In the genomic region with DNA sequence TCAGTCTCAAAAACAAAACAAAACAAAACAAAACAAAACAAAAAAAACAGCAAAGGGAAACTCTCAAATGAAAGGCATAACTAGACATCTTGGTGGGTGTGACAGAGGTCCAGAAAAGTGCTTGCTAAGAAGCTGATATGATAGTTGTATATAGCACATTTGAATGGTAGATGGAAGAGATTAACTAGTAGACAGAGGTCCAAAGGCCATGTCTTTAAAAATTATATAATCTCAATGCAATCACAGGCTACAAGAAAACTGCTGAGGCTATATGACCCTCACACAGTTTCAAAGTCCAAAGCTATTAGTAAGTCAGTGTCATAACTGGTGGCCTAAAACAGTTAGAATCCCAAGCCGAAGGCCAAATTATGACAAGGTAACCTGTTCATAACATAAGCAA, we compare ENCODE assay signal across 23 cellular contexts. TPM values are rescaled to one million over a fixed set of nuclear protein-coding genes. Genes with fewer than 3 reads are reported as not detected.
DNase-seq lines count a peak whose midpoint lies in the region; ATAC-seq lines count a peak whose summit lies in the region.
"Had no signal": no experiment of that assay in that cellular context is flagged by ENCODE, and none has a peak within 500 bp of the region (broad histone marks: within the 10 kb centered on the region; RNA-seq: fewer than 3 reads in every experiment).

No MANE protein-coding gene starts in this region.

- no peak overlapping the region for H2BK12ac ChIP-seq in mesenchymal stem cell (ENCODE audit: low read length in 2 of 2)

- H3K36me3 ChIP-seq in aorta (ENCODE audit: control insufficient read depth in 1 of 2, insufficient read depth in 2 of 2, low read length in 1 of 2) (no peaks in the 10 kb centered on the region), mesenchymal stem cell (ENCODE audit: control insufficient read depth in 1 of 2, insufficient read depth in 2 of 2, low read depth in 1 of 2, low read length in 2 of 2) (peaks cover 0 to 5% of the 10 kb centered on the region in 2 experiments)
- H3K36me3 ChIP-seq: tibial artery had no signal

- H3K4me3 ChIP-seq in aorta (ENCODE audit: low read length in 2 of 2) = no peak overlapping the region
- H3K4me3 ChIP-seq in mesenchymal stem cell (ENCODE audit: insufficient read depth in 1 of 2, low read depth in 1 of 2, low read length in 2 of 2) = no peak overlapping the region
- H3K4me3 ChIP-seq: dorsolateral prefrontal cortex, SK-N-MC, tibial artery had no signal

- no peak overlapping the region for H3K4me2 ChIP-seq in mesenchymal stem cell (ENCODE audit: low read length, poor library complexity, severe bottlenecking)

- H2BK5ac ChIP-seq in mesenchymal stem cell (ENCODE audit: low read depth, low read length, poor library complexity, severe bottlenecking) = no peak overlapping the region

- no peak overlapping the region for H2BK15ac ChIP-seq in mesenchymal stem cell (ENCODE audit: low read depth, poor library complexity, severe bottlenecking)

- no peak overlapping the region for H3K14ac ChIP-seq in mesenchymal stem cell (ENCODE audit: low read length in 2 of 2)

- H3K4me1 ChIP-seq in aorta (ENCODE audit: control insufficient read depth in 1 of 2, insufficient read depth in 2 of 2, low read length in 2 of 2) = peaks cover 0 to 5% of the 10 kb centered on the region in 2 donors
- no peaks in the 10 kb centered on the region for H3K4me1 ChIP-seq in mesenchymal stem cell (ENCODE audit: control insufficient read depth, insufficient read depth, low read depth, low read length)

- 97 to 99% methylated on average over 1 of the region's 1 CpG for WGBS in aorta, 2 donors
- WGBS in mesenchymal stem cell = 100% methylated on average over 1 of the region's 1 CpG

- H3K18ac ChIP-seq in mesenchymal stem cell (ENCODE audit: low read depth in 1 of 2, low read length in 2 of 2) = no peak overlapping the region

- no peak overlapping the region for H3K4ac ChIP-seq in mesenchymal stem cell (ENCODE audit: low read depth in 1 of 2, low read length in 2 of 2)

- H3K9ac ChIP-seq in mesenchymal stem cell (ENCODE audit: low read length) = no peak overlapping the region

- H3K9me3 ChIP-seq in aorta (ENCODE audit: control insufficient read depth, low read length) (no peaks in the 10 kb centered on the region), mesenchymal stem cell (ENCODE audit: control insufficient read depth, low read length) (no peaks in the 10 kb centered on the region)
- H3K9me3 ChIP-seq: tibial artery had no signal

- no peak overlapping the region for H4K91ac ChIP-seq in mesenchymal stem cell (ENCODE audit: low read length)

- no peak overlapping the region for H2BK120ac ChIP-seq in mesenchymal stem cell (ENCODE audit: low read depth, low read length)

- H3K27ac ChIP-seq in aorta (ENCODE audit: low read depth in 1 of 2, low read length in 2 of 2) = no peak overlapping the region
- no peak overlapping the region for H3K27ac ChIP-seq in mesenchymal stem cell (ENCODE audit: low read length, poor library complexity, severe bottlenecking)
- H3K27ac ChIP-seq: dorsolateral prefrontal cortex, SK-N-MC, tibial artery had no signal

- no peaks in the 10 kb centered on the region for H3K9me3 Mint-ChIP-seq in activated T-cell treated with anti-CD3 and anti-CD28 coated beads, Interleukin-2, amount 50 U/mL, for 24 hours
- peaks cover 11% of the 10 kb centered on the region for H3K9me3 Mint-ChIP-seq in activated naive CD8-positive, alpha-beta T cell treated with anti-CD3 and anti-CD28 coated beads for 36 hours
- peaks cover 2% of the 10 kb centered on the region for H3K9me3 Mint-ChIP-seq in stimulated activated effector memory CD8-positive, alpha-beta T cell treated with anti-CD3 and anti-CD28 coated beads, Interleukin-12 subunit alpha, Interleukin-12 subunit beta, amount 100 ng/mL, for 72 hours

- ATAC-seq in stimulated activated effector memory CD8-positive, alpha-beta T cell treated with anti-CD3 and anti-CD28 coated beads, Interleukin-12 subunit alpha, Interleukin-12 subunit beta, amount 100 ng/mL, for 72 hours = peak; percentile 58
- ATAC-seq in aorta (ENCODE audit: low FRiP score) = no peak
- ATAC-seq: left lobe of liver had no signal

- H3K27ac Mint-ChIP-seq in activated T-cell treated with anti-CD3 and anti-CD28 coated beads, Interleukin-2, amount 50 U/mL, for 24 hours = peak overlapping the region; percentile 69
- H3K27ac Mint-ChIP-seq in activated naive CD8-positive, alpha-beta T cell treated with anti-CD3 and anti-CD28 coated beads for 36 hours = peak overlapping the region; percentile 69
- no peak overlapping the region for H3K27ac Mint-ChIP-seq in stimulated activated effector memory CD8-positive, alpha-beta T cell treated with anti-CD3 and anti-CD28 coated beads, Interleukin-12 subunit alpha, Interleukin-12 subunit beta, amount 100 ng/mL, for 72 hours
- H3K27ac Mint-ChIP-seq: B cell, memory B cell had no signal

- no peak overlapping the region for H3K23ac ChIP-seq in mesenchymal stem cell (ENCODE audit: low read length in 2 of 2)

- no peak overlapping the region for H3K4me3 Mint-ChIP-seq in activated T-cell treated with anti-CD3 and anti-CD28 coated beads, Interleukin-2, amount 50 U/mL, for 24 hours
- no peak overlapping the region for H3K4me3 Mint-ChIP-seq in activated naive CD8-positive, alpha-beta T cell treated with anti-CD3 and anti-CD28 coated beads for 36 hours
- no peak overlapping the region for H3K4me3 Mint-ChIP-seq in stimulated activated effector memory CD8-positive, alpha-beta T cell treated with anti-CD3 and anti-CD28 coated beads, Interleukin-12 subunit alpha, Interleukin-12 subunit beta, amount 100 ng/mL, for 72 hours
- H3K4me3 Mint-ChIP-seq: B cell; memory B cell; T-helper 1 cell treated with Interleukin-12 subunit alpha and Interleukin-12 subunit beta and Interleukin-4 antibody, amounts not matched to agents 30 μg/mL and 1 μg/mL, for 36 hours had no signal

- peaks cover 2% of the 10 kb centered on the region for H3K36me3 Mint-ChIP-seq in activated T-cell treated with anti-CD3 and anti-CD28 coated beads, Interleukin-2, amount 50 U/mL, for 24 hours (ENCODE audit: low read depth)
- peaks cover 12% of the 10 kb centered on the region for H3K36me3 Mint-ChIP-seq in activated naive CD8-positive, alpha-beta T cell treated with anti-CD3 and anti-CD28 coated beads for 36 hours
- H3K36me3 Mint-ChIP-seq in stimulated activated effector memory CD8-positive, alpha-beta T cell treated with anti-CD3 and anti-CD28 coated beads, Interleukin-12 subunit alpha, Interleukin-12 subunit beta, amount 100 ng/mL, for 72 hours = no peaks in the 10 kb centered on the region

- no peak for DNase-seq in activated T-cell treated with anti-CD3 and anti-CD28 coated beads, Interleukin-2, amount 50 U/mL, for 24 hours
- DNase-seq in activated T-cell treated with anti-CD3 and anti-CD28 coated beads, Interleukin-2, amount 50 U/mL, for 1 hour = no peak
- DNase-seq in HuH-7 (ENCODE audit: low spot score) (peak; percentile 14), DMS 273 (lab: John Stamatoyannopoulos, UW; ENCODE audit: unreplicated experiment) (no peak), aorta (no peak), mesenchymal stem cell (no peak)
- no peak for DNase-seq in activated naive CD8-positive, alpha-beta T cell treated with anti-CD3 and anti-CD28 coated beads for 36 hours
- DNase-seq in stimulated activated effector memory CD8-positive, alpha-beta T cell treated with anti-CD3 and anti-CD28 coated beads, Interleukin-12 subunit alpha, Interleukin-12 subunit beta, amount 100 ng/mL, for 72 hours (ENCODE audit: low spot score in 2 of 2) = no peak
- DNase-seq: activated gamma-delta T cell treated with Interleukin-2 at 50 U/mL for 16 hours, caudate nucleus, DMS53, dorsolateral prefrontal cortex, GOT3, NCI-H1417 treated with DMSO at 0.1 percent for 48 hours, NCI-H2081 treated with DMSO at 0.1 percent for 48 hours, NCI-H345, NCI-H748 treated with DMSO at 0.1 percent for 48 hours, tibial artery had no signal

- H2AFZ ChIP-seq in mesenchymal stem cell (ENCODE audit: low read depth, low read length) = no peak overlapping the region

- no peaks in the 10 kb centered on the region for H3K79me1 ChIP-seq in mesenchymal stem cell (replicated peaks; ENCODE audit: low read length, poor library complexity, severe bottlenecking)

- H4K8ac ChIP-seq in mesenchymal stem cell (ENCODE audit: low read length) = no peak overlapping the region

- no peaks in the 10 kb centered on the region for H3K27me3 Mint-ChIP-seq in activated T-cell treated with anti-CD3 and anti-CD28 coated beads, Interleukin-2, amount 50 U/mL, for 24 hours
- no peaks in the 10 kb centered on the region for H3K27me3 Mint-ChIP-seq in activated naive CD8-positive, alpha-beta T cell treated with anti-CD3 and anti-CD28 coated beads for 36 hours
- H3K27me3 Mint-ChIP-seq: B cell, memory B cell had no signal

- peaks cover 39% of the 10 kb centered on the region for H3K4me1 Mint-ChIP-seq in activated T-cell treated with anti-CD3 and anti-CD28 coated beads, Interleukin-2, amount 50 U/mL, for 24 hours (ENCODE audit: low read depth)
- peaks cover 31% of the 10 kb centered on the region for H3K4me1 Mint-ChIP-seq in activated naive CD8-positive, alpha-beta T cell treated with anti-CD3 and anti-CD28 coated beads for 36 hours
- peaks cover 11% of the 10 kb centered on the region for H3K4me1 Mint-ChIP-seq in stimulated activated effector memory CD8-positive, alpha-beta T cell treated with anti-CD3 and anti-CD28 coated beads, Interleukin-12 subunit alpha, Interleukin-12 subunit beta, amount 100 ng/mL, for 72 hours
- H3K4me1 Mint-ChIP-seq: B cell, memory B cell had no signal

- H3K27me3 ChIP-seq in aorta (ENCODE audit: control insufficient read depth in 1 of 2, insufficient read depth in 2 of 2, low read length in 1 of 2) (no peaks in the 10 kb centered on the region), mesenchymal stem cell (ENCODE audit: control insufficient read depth in 1 of 2, insufficient read depth in 1 of 2, low read length in 2 of 2) (no peaks in the 10 kb centered on the region)
- H3K27me3 ChIP-seq: dorsolateral prefrontal cortex, tibial artery had no signal

- intact Hi-C loops in aorta (cut with DNase I) = no loop called here

- no peak overlapping the region for H2AK5ac ChIP-seq in mesenchymal stem cell (ENCODE audit: low read length, severe bottlenecking)

RNA-seq across cellular contexts. Expression of a gene that starts 15.6 kb away (rescaled TPM):
- total RNA-seq in activated naive CD8-positive, alpha-beta T cell treated with anti-CD3 and anti-CD28 coated beads for 36 hours = under 1 TPM; 0.30 to 0.76 TPM
- total RNA-seq in aorta = 1 to 10 TPM; 3.7 to 5.2 TPM
- polyA plus RNA-seq in aorta = 1 to 10 TPM in 1 of 2 donors, under 1 TPM in 1; 0.13 to 1.5 TPM
- 1.2 TPM for polyA plus RNA-seq in mesenchymal stem cell (2013, experiment 1 of 2)
- polyA plus RNA-seq in mesenchymal stem cell (2013, experiment 2 of 2) = 0.86 TPM

RNA-seq across cellular contexts. Expression of a gene that starts 56.2 kb away (rescaled TPM):
- 1 to 10 TPM; 9.5 to 9.6 TPM for total RNA-seq in activated naive CD8-positive, alpha-beta T cell treated with anti-CD3 and anti-CD28 coated beads for 36 hours
- total RNA-seq in aorta = 10 to 100 TPM; 13.4 to 15.2 TPM
- polyA plus RNA-seq in aorta = 1 to 10 TPM; 4.8 to 5.2 TPM
- 4.6 TPM for polyA plus RNA-seq in mesenchymal stem cell (2013, experiment 1 of 2)
- 4.0 TPM for polyA plus RNA-seq in mesenchymal stem cell (2013, experiment 2 of 2)
